1 cellular context compared by ENCODE assay signal in genomic region chr11:94139421-94139820, GRCh38.
TF ChIP-seq lines count a peak whose summit lies in the region.

No MANE protein-coding gene starts in this region.

TF ChIP-seq in K562, 482 proteins besides CTCF, POLR2A, EP300 and RAD21:
- TF ChIP-seq KLF16 (IDR thresholded peaks at IDR 0.05) (no peak), RFX1 (IDR thresholded peaks at IDR 0.05) (peak; percentile 65; the same call in 1 of the 2 replicates)
